Comparison of ENCODE assay signal across 14 cellular contexts in the genomic region with DNA sequence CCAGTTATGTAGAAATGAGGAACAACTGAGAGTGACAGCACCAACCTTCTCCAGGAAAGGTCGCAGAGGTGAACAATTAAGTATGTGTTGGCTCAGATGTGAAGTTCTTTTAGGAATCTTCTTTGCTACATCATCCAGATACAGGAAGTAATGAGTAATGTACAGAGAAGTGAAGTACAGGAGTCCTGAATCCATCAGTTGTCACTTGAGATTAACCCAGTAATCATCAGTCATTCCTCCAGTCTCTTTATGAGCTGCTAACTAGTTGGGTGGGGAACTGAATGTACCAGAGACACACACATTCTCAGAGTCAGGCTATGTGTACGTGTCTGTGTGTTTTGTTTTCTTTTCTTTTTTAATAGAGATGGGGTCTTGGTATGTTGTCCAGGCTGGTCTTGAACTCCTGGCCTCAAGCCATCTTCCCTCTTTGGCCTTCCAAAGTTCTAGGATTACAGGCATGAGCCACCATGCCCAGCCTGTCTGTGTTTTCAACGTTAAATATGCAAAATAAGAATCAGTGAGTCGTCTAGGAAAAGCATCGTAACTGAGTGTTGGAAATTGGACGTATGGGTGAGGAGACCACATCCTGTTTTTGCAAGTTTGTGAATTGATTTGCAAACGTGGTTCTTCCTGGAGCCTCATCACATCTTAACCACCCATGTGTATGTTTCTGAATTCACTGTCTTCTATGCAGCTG. TPM values are rescaled to one million over a fixed set of nuclear protein-coding genes. Genes with fewer than 3 reads are reported as not detected.
DNase-seq lines count a peak whose midpoint lies in the region; ATAC-seq and TF ChIP-seq lines count a peak whose summit lies in the region.
"Had no signal": no experiment of that assay in that cellular context is flagged by ENCODE, and none has a peak within 500 bp of the region (broad histone marks: within the 10 kb centered on the region; RNA-seq: fewer than 3 reads in every experiment).

No MANE protein-coding gene starts in this region.

- H3K36me3 ChIP-seq in CD8-positive, alpha-beta T cell (ENCODE audit: insufficient read depth, low read length): no peaks in the 10 kb centered on the region
- H3K36me3 ChIP-seq in mucosa of descending colon (ENCODE audit: low read depth) (no peaks in the 10 kb centered on the region), PC-9 (ENCODE audit: low read depth) (no peaks in the 10 kb centered on the region)
- H3K36me3 ChIP-seq: upper lobe of left lung had no signal

- H3K27me3 ChIP-seq in CD8-positive, alpha-beta T cell (ENCODE audit: insufficient read depth, low read length): no peaks in the 10 kb centered on the region
- peaks cover 41% of the 10 kb centered on the region for H3K27me3 ChIP-seq in PC-9 (ENCODE audit: insufficient read depth, low read depth)
- H3K27me3 ChIP-seq: upper lobe of left lung had no signal

- peaks cover 39% of the 10 kb centered on the region for H3K4me1 Mint-ChIP-seq in CD8-positive, alpha-beta T cell (ENCODE audit: low read depth)
- H3K4me1 Mint-ChIP-seq in activated CD4-positive, alpha-beta memory T cell treated with anti-CD3 and anti-CD28 coated beads for 36 hours (ENCODE audit: low read depth): peaks cover 44% of the 10 kb centered on the region

- no peaks in the 10 kb centered on the region for H3K9me3 ChIP-seq in CD8-positive, alpha-beta T cell (ENCODE audit: low read length)
- H3K9me3 ChIP-seq in mucosa of descending colon (no peaks in the 10 kb centered on the region), PC-9 (ENCODE audit: insufficient read depth, low read depth) (peaks cover 6% of the 10 kb centered on the region; the same call in 1 of the 2 replicates)

- no peaks in the 10 kb centered on the region for H3K27me3 Mint-ChIP-seq in CD8-positive, alpha-beta T cell (ENCODE audit: low read depth)
- no peaks in the 10 kb centered on the region for H3K27me3 Mint-ChIP-seq in activated CD4-positive, alpha-beta memory T cell treated with anti-CD3 and anti-CD28 coated beads for 36 hours

- BruUV-seq in PC-9 (replicated peaks; lab: Mats Ljungman, UMichigan): no TSS peak

- H4K20me1 ChIP-seq in PC-9 (ENCODE audit: insufficient read depth): no peaks in the 10 kb centered on the region

- peak; percentile 86 for ATAC-seq in CD8-positive, alpha-beta T cell
- ATAC-seq in mucosa of descending colon (peak; percentile 76), HG03175 (IDR thresholded peaks at IDR 0.05; ENCODE audit: unreplicated experiment) (no peak)
- ATAC-seq: PC-3 had no signal

- CTCF ChIA-PET in CD8-positive, alpha-beta T cell (lab: Charles Lee): no interaction called here
- CTCF ChIA-PET in activated CD4-positive, alpha-beta memory T cell treated with anti-CD3 and anti-CD28 coated beads for 36 hours (lab: Charles Lee): no interaction called here
- CTCF ChIA-PET in PC-9 (lab: Charles Lee): no interaction called here

- peaks cover 10% of the 10 kb centered on the region for H3K9me3 Mint-ChIP-seq in CD8-positive, alpha-beta T cell
- peaks cover 23% of the 10 kb centered on the region for H3K9me3 Mint-ChIP-seq in activated CD4-positive, alpha-beta memory T cell treated with anti-CD3 and anti-CD28 coated beads for 36 hours

- H3K4me1 ChIP-seq in CD8-positive, alpha-beta T cell (ENCODE audit: insufficient read depth, low read length): peaks cover 31% of the 10 kb centered on the region
- no peaks in the 10 kb centered on the region for H3K4me1 ChIP-seq in mucosa of descending colon (ENCODE audit: low read depth)
- no peaks in the 10 kb centered on the region for H3K4me1 ChIP-seq in PC-9 (replicated peaks; ENCODE audit: insufficient read depth)
- H3K4me1 ChIP-seq: upper lobe of left lung had no signal

- POLR2A ChIA-PET in CD8-positive, alpha-beta T cell (lab: Charles Lee): interaction anchor here (0.6 to 2.7 kb wide), 10 partner anchors 9 to 68 kb away, joined by 3 to 14 read pairs (median 4); a partner anchor contains a TSS
- POLR2A ChIA-PET in activated CD4-positive, alpha-beta memory T cell treated with anti-CD3 and anti-CD28 coated beads for 36 hours (lab: Charles Lee): interaction anchor here (0.9 to 2.4 kb wide), 3 partner anchors 20 to 68 kb away, joined by 3 to 13 read pairs (median 8); a partner anchor contains a TSS
- POLR2A ChIA-PET in PC-9 (lab: Charles Lee; ENCODE audit: unreplicated experiment): no interaction called here

- no peak for TF ChIP-seq CTCF in CD8-positive, alpha-beta T cell (IDR thresholded peaks at IDR 0.05)
- TF ChIP-seq CTCF in mucosa of descending colon (IDR thresholded peaks at IDR 0.05) (no peak), PC-9 (conservative IDR thresholded peaks at IDR 0.05) (no peak)

- H3K36me3 Mint-ChIP-seq in CD8-positive, alpha-beta T cell: peaks cover 20% of the 10 kb centered on the region
- peaks cover 18% of the 10 kb centered on the region for H3K36me3 Mint-ChIP-seq in activated CD4-positive, alpha-beta memory T cell treated with anti-CD3 and anti-CD28 coated beads for 36 hours

- H3K27ac ChIP-seq in CD8-positive, alpha-beta T cell (ENCODE audit: low read depth, low read length): peak overlapping the region; percentile 83
- H3K27ac ChIP-seq in PC-9: no peak overlapping the region

- H3K79me2 ChIP-seq in PC-9 (ENCODE audit: low read depth): no peaks in the 10 kb centered on the region

- H3F3A ChIP-seq in PC-9 (ENCODE audit: insufficient read depth, low read depth): no peaks in the 10 kb centered on the region

- peak in 6 of 7 experiments; percentile 3 to 67 (median 30) for DNase-seq in CD8-positive, alpha-beta T cell
- DNase-seq in LHCN-M2 (ENCODE audit: low read depth): peak; percentile 83
- DNase-seq in activated CD4-positive, alpha-beta memory T cell treated with anti-CD3 and anti-CD28 coated beads for 36 hours: peak; percentile 69
- no peak for DNase-seq in mucosa of descending colon
- no peak for DNase-seq in PC-9
- DNase-seq in KG1 (lab: John Stamatoyannopoulos, UW): no peak
- no peak for DNase-seq in NCI-H1092 treated with DMSO at 0.1 percent for 48 hours (lab: John Stamatoyannopoulos, UW)
- DNase-seq: amygdala, DMS 273 treated with DMSO at 0.1 percent for 48 hours, NCI-H2029, PC-3, upper lobe of left lung had no signal

- H3K27ac Mint-ChIP-seq in CD8-positive, alpha-beta T cell: peak overlapping the region; percentile 99
- peak overlapping the region; percentile 99 for H3K27ac Mint-ChIP-seq in activated CD4-positive, alpha-beta memory T cell treated with anti-CD3 and anti-CD28 coated beads for 36 hours

- H3K4me3 Mint-ChIP-seq in CD8-positive, alpha-beta T cell: peak overlapping the region; percentile 62
- H3K4me3 Mint-ChIP-seq in activated CD4-positive, alpha-beta memory T cell treated with anti-CD3 and anti-CD28 coated beads for 36 hours: peak overlapping the region; percentile 56

- peak overlapping the region; percentile 40 for H3K4me3 ChIP-seq in CD8-positive, alpha-beta T cell (ENCODE audit: low read depth, low read length)
- H3K4me3 ChIP-seq in mucosa of descending colon (no peak overlapping the region), PC-9 (no peak overlapping the region)
- H3K4me3 ChIP-seq: lung, upper lobe of left lung had no signal

- no peak overlapping the region for H3K4me2 ChIP-seq in PC-9

- H2AFZ ChIP-seq in PC-9: no peak overlapping the region

- H3K9me2 ChIP-seq in PC-9 (ENCODE audit: insufficient read depth): no peaks in the 10 kb centered on the region

- intact Hi-C loops in CD8-positive, alpha-beta T cell (cut with DNase I, micrococcal nuclease): loop anchor here (1.0 to 2.0 kb wide), 5 partner anchors 10 to 50 kb away; a partner anchor contains a TSS
- intact Hi-C loops in activated CD4-positive, alpha-beta memory T cell treated with anti-CD3 and anti-CD28 coated beads for 36 hours (cut with micrococcal nuclease): loop anchor here (1.0 to 5.0 kb wide), 5 partner anchors 24 to 242 kb away; no protein-coding TSS in a partner anchor
- intact Hi-C loops in mucosa of descending colon (cut with DNase I, micrococcal nuclease) (no loop called here), PC-9 (cut with micrococcal nuclease; ENCODE audit: unreplicated experiment) (no loop called here)

RNA-seq across cellular contexts. Expression of a gene that starts 19.9 kb away (rescaled TPM):
- 10 to 100 TPM; 12.5 to 14.1 TPM for total RNA-seq in CD8-positive, alpha-beta T cell
- total RNA-seq in LHCN-M2 (2014; rRNA removed) (10.4 and 11.9 TPM in 2 replicates), mucosa of descending colon (1 to 10 TPM; 6.6 to 8.0 (median 8.0) TPM), PC-9 (2021) (12.1 and 13.2 TPM in 2 replicates)
- polyA plus RNA-seq in LHCN-M2 (2012): 3.0 TPM
- 10 to 100 TPM; 10.6 to 11.5 TPM for total RNA-seq in activated CD4-positive, alpha-beta memory T cell treated with anti-CD3 and anti-CD28 coated beads for 36 hours

RNA-seq across cellular contexts. Expression of a gene that starts 27.0 kb away (rescaled TPM):
- not detected for total RNA-seq in CD8-positive, alpha-beta T cell
- total RNA-seq in LHCN-M2 (2014; rRNA removed) (not detected in 2 replicates), mucosa of descending colon (not detected), PC-9 (2021) (1.2 and 1.4 TPM in 2 replicates)
- polyA plus RNA-seq in LHCN-M2 (2012): not detected
- not detected for total RNA-seq in activated CD4-positive, alpha-beta memory T cell treated with anti-CD3 and anti-CD28 coated beads for 36 hours
- total RNA-seq: lung, PC-3, upper lobe of left lung had no signal
- polyA plus RNA-seq: lung had no signal

RNA-seq across cellular contexts. Expression of a gene that starts 41.4 kb away (rescaled TPM):
- under 1 TPM; 0.19 to 0.30 TPM for total RNA-seq in CD8-positive, alpha-beta T cell
- total RNA-seq in LHCN-M2 (2014; rRNA removed) (0.06 TPM in 1 of 2 replicates, not detected in the other), mucosa of descending colon (1 to 10 TPM in 2 of 3 donors, under 1 TPM in 1; 0.61 to 2.2 (median 1.6) TPM), PC-9 (2021) (not detected in 2 replicates)
- polyA plus RNA-seq in LHCN-M2 (2012): 0.04 TPM
- total RNA-seq in activated CD4-positive, alpha-beta memory T cell treated with anti-CD3 and anti-CD28 coated beads for 36 hours: under 1 TPM; 0.07 to 0.17 TPM

Comparison
In these comparisons a context has a peak if more than half of its experiments do, and no peak if none do; other contexts are left out.
1. DNase-seq: peak in CD8-positive, alpha-beta T cell (6 of 7), LHCN-M2 (single experiment) and activated CD4-positive, alpha-beta memory T cell treated with anti-CD3 and anti-CD28 coated beads for 36 hours (single experiment); none in mucosa of descending colon (0 of 3), PC-9 (0 of 2), KG1 (single experiment) and NCI-H1092 treated with DMSO at 0.1 percent for 48 hours (single experiment).
2. intact Hi-C loops: an anchor here in CD8-positive, alpha-beta T cell (1.0 to 2.0 kb wide) and activated CD4-positive, alpha-beta memory T cell treated with anti-CD3 and anti-CD28 coated beads for 36 hours (1.0 to 5.0 kb wide); none called in mucosa of descending colon and PC-9.